3 cellular contexts compared by ENCODE assay signal in genomic region chr4:22897520-22898108, GRCh38.
TF ChIP-seq lines count a peak whose summit lies in the region.

No MANE protein-coding gene starts in this region.

TF ChIP-seq in HCT116, 20 proteins besides CTCF, POLR2A, EP300 and RAD21 (continued from another document):
- TF ChIP-seq TCF7L2 (IDR thresholded peaks at IDR 0.05; ENCODE audit: borderline replicate concordance, extremely low read depth, insufficient read depth, insufficient read length), result no peak
- no peak for TF ChIP-seq ZBTB33 (IDR thresholded peaks at IDR 0.05; ENCODE audit: extremely low read depth, insufficient replicate concordance, low read length)

TF ChIP-seq in K562, 482 proteins besides CTCF, POLR2A, EP300 and RAD21 (continued from another document):
- TF ChIP-seq CREB5 (CRISPR knock-in tag; IDR thresholded peaks at IDR 0.05), result no peak
TF ChIP-seq in K562: peak in this region for 1.

TF ChIP-seq in liver, 16 proteins besides CTCF, POLR2A, EP300 and RAD21 (continued from another document):
- TF ChIP-seq REST (IDR thresholded peaks at IDR 0.05), result no peak
